23 cellular contexts compared by ENCODE assay signal in genomic region chr19:840519-841206, GRCh38. TPM values are rescaled to one million over a fixed set of nuclear protein-coding genes. Genes with fewer than 3 reads are reported as not detected.
DNase-seq lines count a peak whose midpoint lies in the region; ATAC-seq and TF ChIP-seq lines count a peak whose summit lies in the region.
"Had no signal": no experiment of that assay in that cellular context is flagged by ENCODE, and none has a peak within 500 bp of the region (broad histone marks: within the 10 kb centered on the region; RNA-seq: fewer than 3 reads in every experiment).

PRTN3 (plus strand) TSS chr19:840999; CDS start chr19:841009, 10 bp downstream.

- H3K9me3 Mint-ChIP-seq in glutamatergic neuron (ENCODE audit: unreplicated experiment): peaks cover 5% of the 10 kb centered on the region
- H3K9me3 Mint-ChIP-seq: activated B cell treated with CpG ODN at 0.5 μM for 24 hours; activated T-cell treated with anti-CD3 and anti-CD28 coated beads, Interleukin-2, amount 50 U/mL, for 4 hours had no signal

- ATAC-seq in Right ventricle myocardium inferior (no peak), upper lobe of left lung (ENCODE audit: low FRiP score in 2 of 2) (peak; percentile 32 to 34)
- ATAC-seq: activated CD8-positive, alpha-beta T cell treated with anti-CD3 and anti-CD28 coated beads, Interleukin-2, amount 10 ng/mL, durations not matched to agents 7 days and 5 days; activated T-cell treated with anti-CD3 and anti-CD28 coated beads, Interleukin-2, amount 50 U/mL, for 4 hours had no signal

- no peak within 1 kb of the TSS for H3K4me3 ChIP-seq in left ventricle myocardium inferior
- no peak within 1 kb of the TSS for H3K4me3 ChIP-seq in upper lobe of left lung
- H3K4me3 ChIP-seq in OCI-LY7 (ENCODE audit: low read depth, low read length, poor library complexity, severe bottlenecking): no peak within 1 kb of the TSS
- no peak within 1 kb of the TSS for H3K4me3 ChIP-seq in stomach

- no peaks in the 10 kb centered on the region for H3K4me1 Mint-ChIP-seq in glutamatergic neuron (ENCODE audit: low read depth, unreplicated experiment)

- H3K4me1 ChIP-seq in left ventricle myocardium inferior: peaks cover 9% of the 10 kb centered on the region
- H3K4me1 ChIP-seq in upper lobe of left lung: peaks cover 11 to 22% (median 17%) of the 10 kb centered on the region in 4 donors
- peaks cover 11% of the 10 kb centered on the region for H3K4me1 ChIP-seq in OCI-LY7 (ENCODE audit: insufficient read depth, low read length, poor library complexity, severe bottlenecking)
- H3K4me1 ChIP-seq in stomach: peaks cover 10 to 22% (median 14%) of the 10 kb centered on the region in 4 donors

- 61 to 64% methylated on average over 7 to 19 of the region's 24 CpGs for WGBS in upper lobe of left lung, 2 donors
- WGBS in stomach, 5 donors: 61 to 66% (median 61%) methylated on average over 12 to 24 of the region's 24 CpGs

- CTCF ChIA-PET in OCI-LY7 (lab: Charles Lee; ENCODE audit: unreplicated experiment): no interaction called here

- TF ChIP-seq POLR2A in upper lobe of left lung (IDR thresholded peaks at IDR 0.05) (no peak), stomach (IDR thresholded peaks at IDR 0.05) (no peak)

- TF ChIP-seq CTCF in left ventricle myocardium inferior (IDR thresholded peaks at IDR 0.05; ENCODE audit: borderline replicate concordance) (no peak), glutamatergic neuron (IDR thresholded peaks at IDR 0.05; ENCODE audit: partially characterized antibody, unreplicated experiment) (no peak), upper lobe of left lung (IDR thresholded peaks at IDR 0.05) (no peak), OCI-LY7 (conservative IDR thresholded peaks at IDR 0.05; ENCODE audit: low read length) (no peak), stomach (IDR thresholded peaks at IDR 0.05) (no peak)

- H3K36me3 ChIP-seq in left ventricle myocardium inferior: no peaks in the 10 kb centered on the region
- no peaks in the 10 kb centered on the region for H3K36me3 ChIP-seq in upper lobe of left lung
- no peaks in the 10 kb centered on the region for H3K36me3 ChIP-seq in OCI-LY7 (ENCODE audit: insufficient read depth, low read length)
- no peaks in the 10 kb centered on the region for H3K36me3 ChIP-seq in stomach

- TF ChIP-seq EP300 in upper lobe of left lung (IDR thresholded peaks at IDR 0.05): no peak
- no peak for TF ChIP-seq EP300 in stomach (IDR thresholded peaks at IDR 0.05)

- H3K4me3 Mint-ChIP-seq in glutamatergic neuron (ENCODE audit: unreplicated experiment): peak within 1 kb of the TSS; percentile 28
- H3K4me3 Mint-ChIP-seq: activated B cell treated with CpG ODN at 0.5 μM for 24 hours; activated CD8-positive, alpha-beta T cell treated with anti-CD3 and anti-CD28 coated beads, Interleukin-2, amount 10 ng/mL, durations not matched to agents 7 days and 5 days; activated T-cell treated with anti-CD3 and anti-CD28 coated beads, Interleukin-2, amount 50 U/mL, for 4 hours had no signal

- peaks cover 4% of the 10 kb centered on the region for H3K36me3 Mint-ChIP-seq in glutamatergic neuron (ENCODE audit: unreplicated experiment)
- H3K36me3 Mint-ChIP-seq: CD4-positive, CD25-positive, alpha-beta regulatory T cell had no signal

- H3K27me3 ChIP-seq in left ventricle myocardium inferior (ENCODE audit: low read depth): peaks cover 87% of the 10 kb centered on the region
- H3K27me3 ChIP-seq in upper lobe of left lung: peaks cover 0 to 16% (median 11%) of the 10 kb centered on the region in 4 donors
- peaks cover 5 to 85% (median 55%) of the 10 kb centered on the region in 3 donors for H3K27me3 ChIP-seq in stomach

- peaks cover 17% of the 10 kb centered on the region for H3K27me3 Mint-ChIP-seq in glutamatergic neuron (ENCODE audit: unreplicated experiment)

- H3K9me3 ChIP-seq in left ventricle myocardium inferior (replicated peaks) (no peaks in the 10 kb centered on the region), upper lobe of left lung (no peaks in the 10 kb centered on the region), OCI-LY7 (ENCODE audit: low read length) (no peaks in the 10 kb centered on the region), stomach (no peaks in the 10 kb centered on the region)

- DNase-seq in Right ventricle myocardium inferior (ENCODE audit: missing footprints): peak; percentile 74
- DNase-seq in left ventricle myocardium inferior: no peak
- peak; percentile 93 for DNase-seq in MV-4-11 (lab: John Stamatoyannopoulos, UW)
- DNase-seq in glutamatergic neuron: no peak
- DNase-seq in upper lobe of left lung: peak in 1 of 2 donors; percentile 51
- DNase-seq in OCI-LY7 (ENCODE audit: low spot score): no peak
- no peak for DNase-seq in stomach
- DNase-seq in activated naive CD4-positive, alpha-beta T cell (lab: John Stamatoyannopoulos, UW): no peak
- DNase-seq: activated B cell treated with CpG ODN at 0.5 μM for 24 hours; activated CD8-positive, alpha-beta T cell treated with anti-CD3 and anti-CD28 coated beads, Interleukin-2, amount 10 ng/mL, durations not matched to agents 7 days and 5 days; activated naive CD4-positive, alpha-beta T cell treated with anti-CD3 and anti-CD28 coated beads, Interleukin-2, amount 50 U/mL, for 16 hours; activated T-cell treated with anti-CD3 and anti-CD28 coated beads, Interleukin-2, amount 50 U/mL, for 4 hours; CD4-positive, CD25-positive, alpha-beta regulatory T cell; DMS79; head of caudate nucleus; mammary epithelial cell; naive B cell; NCI-H1048; NCI-H2029 treated with DMSO at 0.1 percent for 48 hours; NCI-H446; stimulated activated CD4-positive, alpha-beta T cell treated with anti-CD3 and anti-CD28 coated beads, Interleukin-2, amount 100 ng/mL, for 24 hours had no signal

- H3K9me2 ChIP-seq in OCI-LY7 (ENCODE audit: insufficient read depth, low read length): no peaks in the 10 kb centered on the region

- no TSS peak for BruUV-seq in OCI-LY7 (replicated peaks; lab: Mats Ljungman, UMichigan)

- H3K27ac ChIP-seq in left ventricle myocardium inferior (replicated peaks): no peak within 1 kb of the TSS
- no peak within 1 kb of the TSS for H3K27ac ChIP-seq in upper lobe of left lung
- H3K27ac ChIP-seq in OCI-LY7 (ENCODE audit: low read depth, low read length, poor library complexity, severe bottlenecking): no peak within 1 kb of the TSS
- H3K27ac ChIP-seq in stomach: no peak within 1 kb of the TSS

- no peaks in the 10 kb centered on the region for H4K20me1 ChIP-seq in OCI-LY7 (ENCODE audit: insufficient read depth, low read length)

- POLR2A ChIA-PET in OCI-LY7 (lab: Charles Lee): no interaction called here

- H3K79me2 ChIP-seq in OCI-LY7 (ENCODE audit: insufficient read depth, low read depth, low read length): no peaks in the 10 kb centered on the region

- H3K4me2 ChIP-seq in OCI-LY7 (ENCODE audit: low read length): no peak within 1 kb of the TSS

- intact Hi-C loops in Right ventricle myocardium inferior (cut with DNase I) (no loop called here), left ventricle myocardium inferior (cut with micrococcal nuclease) (no loop called here), OCI-LY7 (cut with micrococcal nuclease; ENCODE audit: unreplicated experiment) (no loop called here), stomach (cut with DNase I; ENCODE audit: low total_unique reads) (no loop called here)

- H3K27ac Mint-ChIP-seq in glutamatergic neuron (ENCODE audit: unreplicated experiment): no peak within 1 kb of the TSS
- H3K27ac Mint-ChIP-seq: activated B cell treated with CpG ODN at 0.5 μM for 24 hours; activated CD8-positive, alpha-beta T cell treated with anti-CD3 and anti-CD28 coated beads, Interleukin-2, amount 10 ng/mL, durations not matched to agents 7 days and 5 days; CD4-positive, CD25-positive, alpha-beta regulatory T cell had no signal

- no peak within 1 kb of the TSS for H2AFZ ChIP-seq in OCI-LY7 (ENCODE audit: low read length)

RNA-seq across cellular contexts. Expression of gene PRTN3, which starts in this region (rescaled TPM):
- not detected for total RNA-seq in Right ventricle myocardium inferior
- total RNA-seq in left ventricle myocardium inferior: not detected
- not detected for total RNA-seq in glutamatergic neuron (ENCODE audit: unreplicated experiment)
- 1 to 10 TPM in 2 of 6 donors, not detected in 4; 1.1 to 9.4 TPM for total RNA-seq in upper lobe of left lung
- total RNA-seq in OCI-LY7 (2014; rRNA removed; shearing (Covaris generic)): not detected in 2 replicates
- total RNA-seq in OCI-LY7 (2022): not detected in 2 replicates
- total RNA-seq in stomach: 1 to 10 TPM in 1 of 5 donors, not detected in 4; 2.6 TPM
- under 1 TPM in 1 of 3 donors, not detected in 2; 0.15 TPM for polyA plus RNA-seq in stomach
- total RNA-seq: A673; activated B cell treated with CpG ODN at 0.5 μM for 24 hours; activated CD8-positive, alpha-beta T cell treated with anti-CD3 and anti-CD28 coated beads, Interleukin-2, amount 10 ng/mL, durations not matched to agents 7 days and 5 days; activated T-cell treated with anti-CD3 and anti-CD28 coated beads, Interleukin-2, amount 50 U/mL, for 4 hours; CD4-positive, CD25-positive, alpha-beta regulatory T cell; mammary epithelial cell; T-helper 2 cell treated with Interferon-gamma antibody and Interleukin-4, amounts not matched to agents 100 ng/mL and 5 ng/mL, for 36 hours had no signal
- polyA plus RNA-seq: CD4-positive, CD25-positive, alpha-beta regulatory T cell; mammary epithelial cell had no signal

Comparison
In these comparisons a context has a peak if more than half of its experiments do, and no peak if none do; other contexts are left out.
1. Peak in DNase-seq in Right ventricle myocardium inferior; RNA of the gene not detected or under 1 TPM.